In genomic region chr19:56121180-56122167, GRCh38 we compare ENCODE assay signal across 8 cellular contexts. TPM values are rescaled to one million over a fixed set of nuclear protein-coding genes. Genes with fewer than 3 reads are reported as not detected.
DNase-seq lines count a peak whose midpoint lies in the region; ATAC-seq and TF ChIP-seq lines count a peak whose summit lies in the region.

Gene ZNF787, minus strand, starts transcription at chr19:56121295. Its CDS starts 18,078 bp downstream, at chr19:56103217.

- peak; percentile 30 to 59 for TF ChIP-seq RAD21 in liver (IDR thresholded peaks at IDR 0.05)

- DNase-seq in NCI-H774 (lab: John Stamatoyannopoulos, UW) (peak; percentile 98), dermis blood vessel endothelial cell (peak; percentile 97)
- DNase-seq in activated CD4-positive, alpha-beta T cell treated with anti-CD3 and anti-CD28 coated beads, Interleukin-2, amount 50 U/mL, for 4 hours: peak; percentile 96
- peak; percentile 97 for DNase-seq in stimulated activated CD4-positive, alpha-beta T cell treated with anti-CD3 and anti-CD28 coated beads, Interleukin-4, amount 100 ng/mL, for 24 hours

- TF ChIP-seq CTCF in C4-2B (conservative IDR thresholded peaks at IDR 0.05): no peak
- no peak for TF ChIP-seq CTCF in liver (IDR thresholded peaks at IDR 0.05; ENCODE audit: low read depth, low read length, missing input control)

- peaks cover 10 to 41% (median 36%) of the 10 kb centered on the region in 4 donors for H3K4me1 ChIP-seq in liver (ENCODE audit: control insufficient read depth in 4 of 4, insufficient read depth in 4 of 4, low read length in 3 of 4)

- H3K36me3 ChIP-seq in liver (ENCODE audit: control insufficient read depth in 4 of 4, insufficient read depth in 3 of 4, low read depth in 1 of 4, low read length in 3 of 4): no peaks in the 10 kb centered on the region

- peak within 1 kb of the TSS in 1 of 2 donors; percentile 48 for H3K9ac ChIP-seq in liver (ENCODE audit: low read depth in 1 of 2, low read length in 2 of 2)

- H3K4me3 ChIP-seq in liver (ENCODE audit: low read depth in 1 of 3, low read length in 3 of 3): peak within 1 kb of the TSS; percentile 71 to 84 (median 79)

- WGBS in liver: 7% methylated on average over 74 of the region's 74 CpGs

- ATAC-seq in GM19395 (IDR thresholded peaks at IDR 0.05; ENCODE audit: unreplicated experiment) (peak; percentile 82), HG03565 (IDR thresholded peaks at IDR 0.05; ENCODE audit: unreplicated experiment) (peak; percentile 82)

- no peaks in the 10 kb centered on the region for H3K27me3 ChIP-seq in liver (ENCODE audit: control insufficient read depth in 4 of 4, insufficient read depth in 4 of 4, low read length in 3 of 4)

- H3K9me3 ChIP-seq in liver (ENCODE audit: control insufficient read depth in 4 of 4, low read length in 3 of 4): no peaks in the 10 kb centered on the region

- peak within 1 kb of the TSS; percentile 96 for H3K27ac ChIP-seq in C4-2B
- H3K27ac ChIP-seq in liver (ENCODE audit: low read depth in 1 of 2, low read length in 2 of 2): peak within 1 kb of the TSS; percentile 92 to 97

TF ChIP-seq in liver, 16 proteins besides CTCF, POLR2A, EP300 and RAD21:
- peak; percentile 67 for TF ChIP-seq REST (IDR thresholded peaks at IDR 0.05)
- TF ChIP-seq YY1 (IDR thresholded peaks at IDR 0.05): peak; percentile 77
- TF ChIP-seq EGR1 (IDR thresholded peaks at IDR 0.05; ENCODE audit: low read depth in 2 of 2): peak; percentile 25 to 78
- peak; percentile 78 to 92 for TF ChIP-seq GABPA (IDR thresholded peaks at IDR 0.05 in 1 of 2, conservative IDR thresholded peaks at IDR 0.05 in 1 of 2)
- TF ChIP-seq FOXA1 (IDR thresholded peaks at IDR 0.05): peak; percentile 44
- TF ChIP-seq SP1 (IDR thresholded peaks at IDR 0.05): peak; percentile 85
- peak; percentile 31 to 37 for TF ChIP-seq RXRA (IDR thresholded peaks at IDR 0.05)
- no peak for TF ChIP-seq FOXA2 (IDR thresholded peaks at IDR 0.05)
- no peak for TF ChIP-seq ATF3 (IDR thresholded peaks at IDR 0.05)
- no peak for TF ChIP-seq JUND (IDR thresholded peaks at IDR 0.05)
- peak in 1 of 2 donors; percentile 12 for TF ChIP-seq HNF4A (conservative IDR thresholded peaks at IDR 0.05)
- TF ChIP-seq NR2F2 (IDR thresholded peaks at IDR 0.05): peak; percentile 41

RNA-seq across cellular contexts. Expression of gene ZNF787, which starts in this region (rescaled TPM):
- total RNA-seq in dermis blood vessel endothelial cell: 30.0 and 41.2 TPM in 2 replicates
- total RNA-seq in liver: 10 to 100 TPM; 17.6 to 23.6 TPM
- 10 to 100 TPM in 1 of 2 donors, 1 to 10 TPM in 1; 2.9 to 20.1 TPM for polyA plus RNA-seq in liver

Comparison
In these comparisons a context has a peak if more than half of its experiments do, and no peak if none do; other contexts are left out.
1. Peak in every context shown above with its lines: DNase-seq, ATAC-seq, H3K4me3 ChIP-seq and H3K27ac ChIP-seq.